Comparison of ENCODE assay signal across 11 cellular contexts in genomic region chr18:52716926-52717325, GRCh38.
DNase-seq lines count a peak whose midpoint lies in the region; ATAC-seq and TF ChIP-seq lines count a peak whose summit lies in the region.
"Had no signal": no experiment of that assay in that cellular context is flagged by ENCODE, and none has a peak within 500 bp of the region (broad histone marks: within the 10 kb centered on the region; RNA-seq: fewer than 3 reads in every experiment).

No MANE protein-coding gene starts in this region.

- TF ChIP-seq CTCF in C4-2B (conservative IDR thresholded peaks at IDR 0.05), result peak; percentile 61
- peak; percentile 61 for TF ChIP-seq CTCF in endodermal cell (conservative IDR thresholded peaks at IDR 0.05)
- peak; percentile 52 for TF ChIP-seq CTCF in neural crest cell (conservative IDR thresholded peaks at IDR 0.05)

- no peaks in the 10 kb centered on the region for H3K9me3 Mint-ChIP-seq in endodermal cell
- H3K9me3 Mint-ChIP-seq in neural crest cell, result no peaks in the 10 kb centered on the region
- peaks cover 2% of the 10 kb centered on the region for H3K9me3 Mint-ChIP-seq in stimulated activated memory B cell treated with anti-CD40 and anti-IgM and Interleukin-4, amounts not matched to agents 10 μg/mL and 1 μg/mL and 100 μg/mL, for 72 hours

- no peaks in the 10 kb centered on the region for H3K27me3 ChIP-seq in endodermal cell (ENCODE audit: control insufficient read depth, insufficient read depth, low read length, poor library complexity, severe bottlenecking)

- no peaks in the 10 kb centered on the region for H3K36me3 ChIP-seq in endodermal cell (ENCODE audit: control insufficient read depth, insufficient read depth, low read length)

- no peaks in the 10 kb centered on the region for H3K9me3 ChIP-seq in endodermal cell (ENCODE audit: control insufficient read depth, low read length)

- no peaks in the 10 kb centered on the region for H3K4me1 ChIP-seq in endodermal cell (ENCODE audit: control insufficient read depth, insufficient read depth, low read length)

- ATAC-seq in HG03571 (IDR thresholded peaks at IDR 0.05; ENCODE audit: unreplicated experiment) (no peak), GM21786 (IDR thresholded peaks at IDR 0.05; ENCODE audit: unreplicated experiment) (no peak), HG02610 (IDR thresholded peaks at IDR 0.05; ENCODE audit: unreplicated experiment) (no peak)
- no peak for ATAC-seq in stimulated activated memory B cell treated with anti-CD40 and anti-IgM and Interleukin-4, amounts not matched to agents 10 μg/mL and 1 μg/mL and 100 μg/mL, for 72 hours

- H3K9ac ChIP-seq in endodermal cell (ENCODE audit: extremely low read depth, low read length, poor library complexity, severe bottlenecking), result no peak overlapping the region

- DNase-seq in NCI-H146 treated with DMSO at 0.1 percent for 48 hours (lab: John Stamatoyannopoulos, UW; ENCODE audit: unreplicated experiment) (peak; percentile 72), endodermal cell (no peak), neural crest cell (ENCODE audit: low read depth, low spot score) (peak; percentile 3)
- DNase-seq: activated CD4-positive, CD25-positive, alpha-beta regulatory T cell treated with anti-CD3 and anti-CD28 coated beads, Interleukin-2, amount 50 U/mL, for 72 hours; H7 had no signal

- H3K4me3 Mint-ChIP-seq in endodermal cell, result no peak overlapping the region
- H3K4me3 Mint-ChIP-seq in neural crest cell, result no peak overlapping the region
- H3K4me3 Mint-ChIP-seq in stimulated activated memory B cell treated with anti-CD40 and anti-IgM and Interleukin-4, amounts not matched to agents 10 μg/mL and 1 μg/mL and 100 μg/mL, for 72 hours, result no peak overlapping the region
- H3K4me3 Mint-ChIP-seq: central memory CD8-positive, alpha-beta T cell had no signal

- no peaks in the 10 kb centered on the region for H3K4me1 Mint-ChIP-seq in endodermal cell
- peaks cover 5% of the 10 kb centered on the region for H3K4me1 Mint-ChIP-seq in neural crest cell
- no peaks in the 10 kb centered on the region for H3K4me1 Mint-ChIP-seq in stimulated activated memory B cell treated with anti-CD40 and anti-IgM and Interleukin-4, amounts not matched to agents 10 μg/mL and 1 μg/mL and 100 μg/mL, for 72 hours
- H3K4me1 Mint-ChIP-seq: central memory CD8-positive, alpha-beta T cell had no signal

- no peak overlapping the region for H3K4me3 ChIP-seq in endodermal cell (ENCODE audit: low read length)

- H3K27ac Mint-ChIP-seq in endodermal cell (no peak overlapping the region), neural crest cell (ENCODE audit: unreplicated experiment) (no peak overlapping the region)
- no peak overlapping the region for H3K27ac Mint-ChIP-seq in stimulated activated memory B cell treated with anti-CD40 and anti-IgM and Interleukin-4, amounts not matched to agents 10 μg/mL and 1 μg/mL and 100 μg/mL, for 72 hours

- H3K36me3 Mint-ChIP-seq in endodermal cell (ENCODE audit: low read depth) (no peaks in the 10 kb centered on the region), neural crest cell (ENCODE audit: low read depth) (no peaks in the 10 kb centered on the region)
- no peaks in the 10 kb centered on the region for H3K36me3 Mint-ChIP-seq in stimulated activated memory B cell treated with anti-CD40 and anti-IgM and Interleukin-4, amounts not matched to agents 10 μg/mL and 1 μg/mL and 100 μg/mL, for 72 hours

- no peak overlapping the region for H3K27ac ChIP-seq in C4-2B
- H3K27ac ChIP-seq in endodermal cell (ENCODE audit: low read depth, low read length), result no peak overlapping the region

- WGBS in endodermal cell (ENCODE audit: insufficient coverage in 1 of 2, insufficient read length in 1 of 2), 2 experiments, result 86 to 100% methylated on average over 2 to 3 of the region's 3 CpGs

- no peaks in the 10 kb centered on the region for H3K27me3 Mint-ChIP-seq in endodermal cell (ENCODE audit: insufficient read depth)
- no peaks in the 10 kb centered on the region for H3K27me3 Mint-ChIP-seq in neural crest cell (ENCODE audit: low read depth)
- no peaks in the 10 kb centered on the region for H3K27me3 Mint-ChIP-seq in stimulated activated memory B cell treated with anti-CD40 and anti-IgM and Interleukin-4, amounts not matched to agents 10 μg/mL and 1 μg/mL and 100 μg/mL, for 72 hours
- H3K27me3 Mint-ChIP-seq: central memory CD8-positive, alpha-beta T cell had no signal
